ENCODE assay signal across 1 cellular context in the genomic region with DNA sequence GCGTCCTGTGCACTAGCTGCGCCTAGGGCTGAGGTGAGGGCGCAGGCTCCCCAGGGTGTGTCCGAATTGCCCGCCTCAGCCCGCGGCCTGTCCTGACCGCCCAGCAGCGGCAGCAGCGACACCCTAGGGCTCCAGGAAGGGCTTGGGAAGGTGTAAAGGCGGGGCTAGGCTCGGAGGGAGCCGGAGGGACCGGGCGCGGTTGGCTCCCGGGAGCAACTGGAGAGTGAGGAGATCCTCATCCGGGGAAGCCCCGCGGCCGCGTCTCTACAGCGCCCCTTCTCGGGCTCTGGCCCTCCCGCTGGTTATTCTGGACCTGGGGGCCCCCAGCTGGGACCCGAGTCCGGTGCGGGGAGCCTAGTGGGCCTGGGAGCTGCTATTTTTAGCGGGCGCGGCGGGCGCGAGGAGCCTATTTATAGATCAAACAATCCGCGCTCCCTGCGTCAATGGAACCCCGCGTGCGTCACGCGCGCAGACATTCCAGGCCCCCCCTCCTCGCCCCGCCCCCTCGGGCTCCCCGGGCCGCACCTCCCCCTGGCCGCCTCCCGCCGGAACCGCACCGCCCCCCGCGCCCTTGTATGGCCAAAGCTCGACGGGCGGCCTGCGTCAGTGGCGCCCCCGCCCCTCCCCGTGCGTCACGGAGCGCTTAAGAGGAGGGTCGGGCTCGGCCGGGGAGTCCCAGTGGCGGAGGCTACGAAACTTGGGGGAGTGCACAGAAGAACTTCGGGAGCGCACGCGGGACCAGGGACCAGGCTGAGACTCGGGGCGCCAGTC.
A peak's percentile ranks its signal among the peaks of the same experiment; 100 is the strongest.
TF ChIP-seq lines count a peak whose summit lies in the region.

A gene (plus strand): TSS at position 672 of the 771 bp plus-strand sequence. CDS start 2,887 bp downstream, outside the sequence.

TF ChIP-seq in HepG2, 621 proteins besides CTCF, POLR2A, EP300 and RAD21 (continued from another document and continues in another):
- TF ChIP-seq ZFX (CRISPR knock-in tag; IDR thresholded peaks at IDR 0.05; ENCODE audit: low read depth) = peak; percentile 83
- no peak for TF ChIP-seq ZFP36L1 (CRISPR knock-in tag; IDR thresholded peaks at IDR 0.05)
- no peak for TF ChIP-seq RCOR2 (CRISPR knock-in tag; IDR thresholded peaks at IDR 0.05)
- TF ChIP-seq MEIS1 (CRISPR knock-in tag; IDR thresholded peaks at IDR 0.05; ENCODE audit: borderline replicate concordance) = no peak
- no peak for TF ChIP-seq ZNF674 (CRISPR knock-in tag; IDR thresholded peaks at IDR 0.05; ENCODE audit: low read depth)
- no peak for TF ChIP-seq ZNF577 (CRISPR knock-in tag; IDR thresholded peaks at IDR 0.05; ENCODE audit: borderline replicate concordance, low read depth)
- TF ChIP-seq, protein P1, sequence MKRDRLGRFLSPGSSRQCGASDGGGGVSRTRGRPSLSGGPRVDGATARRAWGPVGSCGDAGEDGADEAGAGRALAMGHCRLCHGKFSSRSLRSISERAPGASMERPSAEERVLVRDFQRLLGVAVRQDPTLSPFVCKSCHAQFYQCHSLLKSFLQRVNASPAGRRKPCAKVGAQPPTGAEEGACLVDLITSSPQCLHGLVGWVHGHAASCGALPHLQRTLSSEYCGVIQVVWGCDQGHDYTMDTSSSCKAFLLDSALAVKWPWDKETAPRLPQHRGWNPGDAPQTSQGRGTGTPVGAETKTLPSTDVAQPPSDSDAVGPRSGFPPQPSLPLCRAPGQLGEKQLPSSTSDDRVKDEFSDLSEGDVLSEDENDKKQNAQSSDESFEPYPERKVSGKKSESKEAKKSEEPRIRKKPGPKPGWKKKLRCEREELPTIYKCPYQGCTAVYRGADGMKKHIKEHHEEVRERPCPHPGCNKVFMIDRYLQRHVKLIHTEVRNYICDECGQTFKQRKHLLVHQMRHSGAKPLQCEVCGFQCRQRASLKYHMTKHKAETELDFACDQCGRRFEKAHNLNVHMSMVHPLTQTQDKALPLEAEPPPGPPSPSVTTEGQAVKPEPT (CRISPR knock-in tag; IDR thresholded peaks at IDR 0.05; ENCODE audit: low read depth) = no peak
- TF ChIP-seq, protein P2, sequence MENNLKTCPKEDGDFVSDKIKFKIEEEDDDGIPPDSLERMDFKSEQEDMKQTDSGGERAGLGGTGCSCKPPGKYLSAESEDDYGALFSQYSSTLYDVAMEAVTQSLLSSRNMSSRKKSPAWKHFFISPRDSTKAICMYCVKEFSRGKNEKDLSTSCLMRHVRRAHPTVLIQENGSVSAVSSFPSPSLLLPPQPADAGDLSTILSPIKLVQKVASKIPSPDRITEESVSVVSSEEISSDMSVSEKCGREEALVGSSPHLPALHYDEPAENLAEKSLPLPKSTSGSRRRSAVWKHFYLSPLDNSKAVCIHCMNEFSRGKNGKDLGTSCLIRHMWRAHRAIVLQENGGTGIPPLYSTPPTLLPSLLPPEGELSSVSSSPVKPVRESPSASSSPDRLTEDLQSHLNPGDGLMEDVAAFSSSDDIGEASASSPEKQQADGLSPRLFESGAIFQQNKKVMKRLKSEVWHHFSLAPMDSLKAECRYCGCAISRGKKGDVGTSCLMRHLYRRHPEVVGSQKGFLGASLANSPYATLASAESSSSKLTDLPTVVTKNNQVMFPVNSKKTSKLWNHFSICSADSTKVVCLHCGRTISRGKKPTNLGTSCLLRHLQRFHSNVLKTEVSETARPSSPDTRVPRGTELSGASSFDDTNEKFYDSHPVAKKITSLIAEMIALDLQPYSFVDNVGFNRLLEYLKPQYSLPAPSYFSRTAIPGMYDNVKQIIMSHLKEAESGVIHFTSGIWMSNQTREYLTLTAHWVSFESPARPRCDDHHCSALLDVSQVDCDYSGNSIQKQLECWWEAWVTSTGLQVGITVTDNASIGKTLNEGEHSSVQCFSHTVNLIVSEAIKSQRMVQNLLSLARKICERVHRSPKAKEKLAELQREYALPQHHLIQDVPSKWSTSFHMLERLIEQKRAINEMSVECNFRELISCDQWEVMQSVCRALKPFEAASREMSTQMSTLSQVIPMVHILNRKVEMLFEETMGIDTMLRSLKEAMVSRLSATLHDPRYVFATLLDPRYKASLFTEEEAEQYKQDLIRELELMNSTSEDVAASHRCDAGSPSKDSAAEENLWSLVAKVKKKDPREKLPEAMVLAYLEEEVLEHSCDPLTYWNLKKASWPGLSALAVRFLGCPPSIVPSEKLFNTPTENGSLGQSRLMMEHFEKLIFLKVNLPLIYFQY (CRISPR knock-in tag; IDR thresholded peaks at IDR 0.05; ENCODE audit: borderline replicate concordance) = peak; percentile 80; the same call in 1 of the 2 replicates
- TF ChIP-seq ZNF33A (CRISPR knock-in tag; IDR thresholded peaks at IDR 0.05; ENCODE audit: borderline replicate concordance) = no peak
- no peak for TF ChIP-seq ZNF629 (CRISPR knock-in tag; conservative IDR thresholded peaks at IDR 0.05)
- TF ChIP-seq TOPORS (CRISPR knock-in tag; IDR thresholded peaks at IDR 0.05) = 0 out of 2 replicates have a peak, but pooled peaks have one; percentile 43
- TF ChIP-seq ZSCAN25 (CRISPR knock-in tag; IDR thresholded peaks at IDR 0.05) = no peak
- TF ChIP-seq HMG20B (CRISPR knock-in tag; conservative IDR thresholded peaks at IDR 0.05) = no peak
- no peak for TF ChIP-seq KLF13 (CRISPR knock-in tag; IDR thresholded peaks at IDR 0.05)
- TF ChIP-seq SETDB1 (CRISPR knock-in tag; IDR thresholded peaks at IDR 0.05; ENCODE audit: borderline replicate concordance) = no peak
- TF ChIP-seq, protein P3, sequence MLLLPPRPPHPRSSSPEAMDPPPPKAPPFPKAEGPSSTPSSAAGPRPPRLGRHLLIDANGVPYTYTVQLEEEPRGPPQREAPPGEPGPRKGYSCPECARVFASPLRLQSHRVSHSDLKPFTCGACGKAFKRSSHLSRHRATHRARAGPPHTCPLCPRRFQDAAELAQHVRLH (CRISPR knock-in tag; IDR thresholded peaks at IDR 0.05; ENCODE audit: borderline replicate concordance, low read depth) = peak; percentile 2; the same call in 1 of the 2 replicates
- no peak for TF ChIP-seq TMF1 (CRISPR knock-in tag; IDR thresholded peaks at IDR 0.05; ENCODE audit: low read depth)
- TF ChIP-seq, protein P4, sequence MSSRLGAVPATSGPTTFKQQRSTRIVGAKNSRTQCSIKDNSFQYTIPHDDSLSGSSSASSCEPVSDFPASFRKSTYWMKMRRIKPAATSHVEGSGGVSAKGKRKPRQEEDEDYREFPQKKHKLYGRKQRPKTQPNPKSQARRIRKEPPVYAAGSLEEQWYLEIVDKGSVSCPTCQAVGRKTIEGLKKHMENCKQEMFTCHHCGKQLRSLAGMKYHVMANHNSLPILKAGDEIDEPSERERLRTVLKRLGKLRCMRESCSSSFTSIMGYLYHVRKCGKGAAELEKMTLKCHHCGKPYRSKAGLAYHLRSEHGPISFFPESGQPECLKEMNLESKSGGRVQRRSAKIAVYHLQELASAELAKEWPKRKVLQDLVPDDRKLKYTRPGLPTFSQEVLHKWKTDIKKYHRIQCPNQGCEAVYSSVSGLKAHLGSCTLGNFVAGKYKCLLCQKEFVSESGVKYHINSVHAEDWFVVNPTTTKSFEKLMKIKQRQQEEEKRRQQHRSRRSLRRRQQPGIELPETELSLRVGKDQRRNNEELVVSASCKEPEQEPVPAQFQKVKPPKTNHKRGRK (CRISPR knock-in tag; IDR thresholded peaks at IDR 0.05) = no peak
- no peak for TF ChIP-seq ZNF660 (CRISPR knock-in tag; IDR thresholded peaks at IDR 0.05; ENCODE audit: borderline replicate concordance, low read depth)
- TF ChIP-seq GABPB1 (CRISPR knock-in tag; IDR thresholded peaks at IDR 0.05) = peak; percentile 68; the same call in 1 of the 2 replicates
- no peak for TF ChIP-seq ZNF567 (CRISPR knock-in tag; IDR thresholded peaks at IDR 0.05; ENCODE audit: borderline replicate concordance)
- TF ChIP-seq KLF16 (CRISPR knock-in tag; IDR thresholded peaks at IDR 0.05) = no peak; a peak in 1 of 4 replicates
- no peak for TF ChIP-seq ZNF251 (CRISPR knock-in tag; IDR thresholded peaks at IDR 0.05)
- TF ChIP-seq MAFF (IDR thresholded peaks at IDR 0.05; ENCODE audit: low read depth, low read length) = no peak
- TF ChIP-seq, protein P5, sequence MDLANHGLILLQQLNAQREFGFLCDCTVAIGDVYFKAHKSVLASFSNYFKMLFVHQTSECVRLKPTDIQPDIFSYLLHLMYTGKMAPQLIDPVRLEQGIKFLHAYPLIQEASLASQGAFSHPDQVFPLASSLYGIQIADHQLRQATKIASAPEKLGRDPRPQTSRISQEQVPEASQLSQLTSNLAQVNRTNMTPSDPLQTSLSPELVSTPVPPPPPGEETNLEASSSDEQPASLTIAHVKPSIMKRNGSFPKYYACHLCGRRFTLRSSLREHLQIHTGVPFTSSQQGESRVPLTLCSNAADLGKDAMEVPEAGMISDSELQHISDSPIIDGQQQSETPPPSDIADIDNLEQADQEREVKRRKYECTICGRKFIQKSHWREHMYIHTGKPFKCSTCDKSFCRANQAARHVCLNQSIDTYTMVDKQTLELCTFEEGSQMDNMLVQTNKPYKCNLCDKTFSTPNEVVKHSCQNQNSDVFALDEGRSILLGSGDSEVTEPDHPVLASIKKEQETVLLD (CRISPR knock-in tag; IDR thresholded peaks at IDR 0.05; ENCODE audit: low read depth) = peak; percentile 31; the same call in 1 of the 2 replicates
- TF ChIP-seq, protein P6, sequence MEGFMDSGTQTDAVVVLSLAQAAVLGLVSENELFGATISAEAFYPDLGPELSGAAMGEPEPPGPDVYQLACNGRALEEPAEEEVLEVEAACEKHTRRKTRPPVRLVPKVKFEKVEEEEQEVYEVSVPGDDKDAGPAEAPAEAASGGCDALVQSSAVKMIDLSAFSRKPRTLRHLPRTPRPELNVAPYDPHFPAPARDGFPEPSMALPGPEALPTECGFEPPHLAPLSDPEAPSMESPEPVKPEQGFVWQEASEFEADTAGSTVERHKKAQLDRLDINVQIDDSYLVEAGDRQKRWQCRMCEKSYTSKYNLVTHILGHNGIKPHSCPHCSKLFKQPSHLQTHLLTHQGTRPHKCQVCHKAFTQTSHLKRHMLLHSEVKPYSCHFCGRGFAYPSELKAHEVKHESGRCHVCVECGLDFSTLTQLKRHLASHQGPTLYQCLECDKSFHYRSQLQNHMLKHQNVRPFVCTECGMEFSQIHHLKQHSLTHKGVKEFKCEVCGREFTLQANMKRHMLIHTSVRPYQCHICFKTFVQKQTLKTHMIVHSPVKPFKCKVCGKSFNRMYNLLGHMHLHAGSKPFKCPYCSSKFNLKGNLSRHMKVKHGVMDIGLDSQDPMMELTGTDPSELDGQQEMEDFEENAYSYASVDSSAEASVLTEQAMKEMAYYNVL (CRISPR knock-in tag; IDR thresholded peaks at IDR 0.05; ENCODE audit: borderline replicate concordance) = peak; percentile 27; the same call in 1 of the 2 replicates
- TF ChIP-seq RXRA (CRISPR knock-in tag; IDR thresholded peaks at IDR 0.05) = peak; percentile 43; the same call in 1 of the 2 replicates
- TF ChIP-seq KDM3A (CRISPR knock-in tag; IDR thresholded peaks at IDR 0.05; ENCODE audit: low read depth) = no peak; the same call in 1 of the 2 replicates
- no peak for TF ChIP-seq ZNF224 (CRISPR knock-in tag; IDR thresholded peaks at IDR 0.05)
- TF ChIP-seq CHD2 (IDR thresholded peaks at IDR 0.05; ENCODE audit: low read depth, low read length) = no peak
- TF ChIP-seq CHD4 (IDR thresholded peaks at IDR 0.05; ENCODE audit: borderline replicate concordance, low read length) = no peak
- TF ChIP-seq SRSF1 (optimal IDR thresholded peaks at IDR 0.05; ENCODE audit: low read depth, low read length) = peak; percentile 70
- 0 out of 2 replicates have a peak, but pooled peaks have one; percentile 20 for TF ChIP-seq HOXA5 (CRISPR knock-in tag; IDR thresholded peaks at IDR 0.05)
- TF ChIP-seq, protein P7, sequence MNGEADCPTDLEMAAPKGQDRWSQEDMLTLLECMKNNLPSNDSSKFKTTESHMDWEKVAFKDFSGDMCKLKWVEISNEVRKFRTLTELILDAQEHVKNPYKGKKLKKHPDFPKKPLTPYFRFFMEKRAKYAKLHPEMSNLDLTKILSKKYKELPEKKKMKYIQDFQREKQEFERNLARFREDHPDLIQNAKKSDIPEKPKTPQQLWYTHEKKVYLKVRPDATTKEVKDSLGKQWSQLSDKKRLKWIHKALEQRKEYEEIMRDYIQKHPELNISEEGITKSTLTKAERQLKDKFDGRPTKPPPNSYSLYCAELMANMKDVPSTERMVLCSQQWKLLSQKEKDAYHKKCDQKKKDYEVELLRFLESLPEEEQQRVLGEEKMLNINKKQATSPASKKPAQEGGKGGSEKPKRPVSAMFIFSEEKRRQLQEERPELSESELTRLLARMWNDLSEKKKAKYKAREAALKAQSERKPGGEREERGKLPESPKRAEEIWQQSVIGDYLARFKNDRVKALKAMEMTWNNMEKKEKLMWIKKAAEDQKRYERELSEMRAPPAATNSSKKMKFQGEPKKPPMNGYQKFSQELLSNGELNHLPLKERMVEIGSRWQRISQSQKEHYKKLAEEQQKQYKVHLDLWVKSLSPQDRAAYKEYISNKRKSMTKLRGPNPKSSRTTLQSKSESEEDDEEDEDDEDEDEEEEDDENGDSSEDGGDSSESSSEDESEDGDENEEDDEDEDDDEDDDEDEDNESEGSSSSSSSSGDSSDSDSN (CRISPR knock-in tag; IDR thresholded peaks at IDR 0.05) = peak; percentile 84
- no peak for TF ChIP-seq ZFAT (CRISPR knock-in tag; conservative IDR thresholded peaks at IDR 0.05)
- TF ChIP-seq RFXANK (CRISPR knock-in tag; IDR thresholded peaks at IDR 0.05) = no peak
- 0 out of 2 replicates have a peak, but pooled peaks have one; percentile 23 for TF ChIP-seq ZBTB8A (CRISPR knock-in tag; IDR thresholded peaks at IDR 0.05; ENCODE audit: borderline replicate concordance, low read depth)
